In the genomic region with DNA sequence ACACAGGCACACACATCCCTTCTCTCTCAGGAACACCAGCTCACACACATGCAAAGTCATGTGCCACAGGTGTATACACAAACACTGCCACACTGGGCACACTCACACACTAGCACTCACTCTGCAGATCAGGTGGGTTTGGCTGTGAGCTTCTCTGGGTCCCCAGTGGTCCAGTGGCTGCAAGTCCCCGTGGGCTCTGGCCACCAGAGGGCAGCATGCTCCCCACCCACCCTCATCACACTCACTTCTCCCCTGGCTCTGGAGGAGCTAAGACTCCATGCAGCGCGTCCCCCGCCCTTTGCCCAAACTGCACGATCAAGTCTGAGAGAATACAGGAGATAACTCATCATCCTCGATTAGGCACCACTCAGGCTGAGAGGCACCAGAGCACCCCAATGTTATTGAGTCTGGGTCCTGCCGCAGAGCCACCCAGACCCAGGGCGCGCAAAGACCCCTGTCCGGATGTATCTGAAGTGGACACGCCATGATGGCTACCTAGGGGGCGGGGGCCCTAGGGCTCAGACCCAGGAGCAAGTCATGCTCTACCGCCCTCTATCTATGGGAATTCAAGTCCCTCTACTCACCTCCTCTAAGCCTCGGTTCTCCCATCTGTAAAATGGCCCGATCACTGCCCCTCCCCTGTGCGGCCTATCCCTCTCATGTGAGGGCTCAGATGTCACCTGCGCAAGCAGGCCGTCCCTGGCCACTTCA, we compare ENCODE assay signal across 8 cellular contexts.
DNase-seq lines count a peak whose midpoint lies in the region; ATAC-seq and FAIRE-seq lines count a peak whose summit lies in the region.

No MANE protein-coding gene starts in this region.

- H3K27me3 ChIP-seq in right cardiac atrium (ENCODE audit: control insufficient read depth, insufficient read depth) (no peaks in the 10 kb centered on the region), small intestine (ENCODE audit: control insufficient read depth in 2 of 2, insufficient read depth in 2 of 2, low read length in 2 of 2) (peaks cover 0 to 2% of the 10 kb centered on the region in 2 donors)

- no peaks in the 10 kb centered on the region for H3K9me3 Mint-ChIP-seq in activated naive CD8-positive, alpha-beta T cell treated with anti-CD3 and anti-CD28 coated beads, Interleukin-2, amount 50 U/mL, for 24 hours

- peak; percentile 69 for ATAC-seq in activated naive CD8-positive, alpha-beta T cell treated with anti-CD3 and anti-CD28 coated beads, Interleukin-2, amount 50 U/mL, for 24 hours
- ATAC-seq in right cardiac atrium (peak; percentile 44 to 64), HG02798 (IDR thresholded peaks at IDR 0.05; ENCODE audit: poor library complexity, unreplicated experiment) (no peak), GM21576 (IDR thresholded peaks at IDR 0.05; ENCODE audit: unreplicated experiment) (no peak)

- H3K4me1 Mint-ChIP-seq in activated naive CD8-positive, alpha-beta T cell treated with anti-CD3 and anti-CD28 coated beads, Interleukin-2, amount 50 U/mL, for 24 hours: no peaks in the 10 kb centered on the region

- no peaks in the 10 kb centered on the region for H3K36me3 ChIP-seq in small intestine (ENCODE audit: control insufficient read depth in 2 of 2, insufficient read depth in 2 of 2, low read length in 2 of 2)

- no peaks in the 10 kb centered on the region for H3K36me3 Mint-ChIP-seq in activated naive CD8-positive, alpha-beta T cell treated with anti-CD3 and anti-CD28 coated beads, Interleukin-2, amount 50 U/mL, for 24 hours (ENCODE audit: low read depth)

- 64% methylated on average over 18 of the region's 18 CpGs for WGBS in right cardiac atrium
- WGBS in small intestine, 3 donors: 54 to 65% (median 63%) methylated on average over 17 to 18 of the region's 18 CpGs

- peak; percentile 70 for DNase-seq in GDM1 (lab: John Stamatoyannopoulos, UW)
- DNase-seq in MV-4-11 (lab: John Stamatoyannopoulos, UW): peak; percentile 38
- peak; percentile 54 for DNase-seq in SW480 (ENCODE audit: low spot score)
- peak; percentile 70 for DNase-seq in activated naive CD8-positive, alpha-beta T cell treated with anti-CD3 and anti-CD28 coated beads, Interleukin-2, amount 50 U/mL, for 24 hours
- DNase-seq in right cardiac atrium: peak; percentile 50 to 82 (median 76)
- DNase-seq in small intestine: peak; percentile 40

- H3K27ac Mint-ChIP-seq in activated naive CD8-positive, alpha-beta T cell treated with anti-CD3 and anti-CD28 coated beads, Interleukin-2, amount 50 U/mL, for 24 hours: no peak overlapping the region

- no peak overlapping the region for H3K4me3 Mint-ChIP-seq in activated naive CD8-positive, alpha-beta T cell treated with anti-CD3 and anti-CD28 coated beads, Interleukin-2, amount 50 U/mL, for 24 hours

- H3K27me3 Mint-ChIP-seq in activated naive CD8-positive, alpha-beta T cell treated with anti-CD3 and anti-CD28 coated beads, Interleukin-2, amount 50 U/mL, for 24 hours: peaks cover 5% of the 10 kb centered on the region

- H3K9me3 ChIP-seq in right cardiac atrium (ENCODE audit: control insufficient read depth, low read length) (no peaks in the 10 kb centered on the region), small intestine (ENCODE audit: control insufficient read depth, low read depth) (no peaks in the 10 kb centered on the region)

- H3K4me1 ChIP-seq in right cardiac atrium (ENCODE audit: control insufficient read depth, insufficient read depth, low read length) (no peaks in the 10 kb centered on the region), small intestine (ENCODE audit: control insufficient read depth in 2 of 2, insufficient read depth in 1 of 2, low read depth in 1 of 2, low read length in 1 of 2) (no peaks in the 10 kb centered on the region)

- no peak for FAIRE-seq in small intestine (lab: Jason Lieb, UNC)

- intact Hi-C loops in right cardiac atrium (cut with DNase I): loop anchor here (2.0 to 5.0 kb wide), 2 partner anchors 97 to 99 kb away; no protein-coding TSS in a partner anchor

- H3K27ac ChIP-seq in right cardiac atrium (ENCODE audit: low read length) (no peak overlapping the region), small intestine (ENCODE audit: low read depth in 1 of 2, low read length in 1 of 2) (no peak overlapping the region)

- no peak overlapping the region for H3K4me3 ChIP-seq in right cardiac atrium (ENCODE audit: low read length)
- no peak overlapping the region for H3K4me3 ChIP-seq in small intestine (ENCODE audit: low read depth in 1 of 2, low read length in 2 of 2)

Comparison
In these comparisons a context has a peak if more than half of its experiments do, and no peak if none do; other contexts are left out.
1. ATAC-seq: peak in activated naive CD8-positive, alpha-beta T cell treated with anti-CD3 and anti-CD28 coated beads, Interleukin-2, amount 50 U/mL, for 24 hours (single experiment) and right cardiac atrium (2 of 2); none in HG02798 (single experiment) and GM21576 (single experiment).
2. Peak in every context shown above with its lines, with median percentiles within 50 percentile points of each other: DNase-seq.